In the genomic region with DNA sequence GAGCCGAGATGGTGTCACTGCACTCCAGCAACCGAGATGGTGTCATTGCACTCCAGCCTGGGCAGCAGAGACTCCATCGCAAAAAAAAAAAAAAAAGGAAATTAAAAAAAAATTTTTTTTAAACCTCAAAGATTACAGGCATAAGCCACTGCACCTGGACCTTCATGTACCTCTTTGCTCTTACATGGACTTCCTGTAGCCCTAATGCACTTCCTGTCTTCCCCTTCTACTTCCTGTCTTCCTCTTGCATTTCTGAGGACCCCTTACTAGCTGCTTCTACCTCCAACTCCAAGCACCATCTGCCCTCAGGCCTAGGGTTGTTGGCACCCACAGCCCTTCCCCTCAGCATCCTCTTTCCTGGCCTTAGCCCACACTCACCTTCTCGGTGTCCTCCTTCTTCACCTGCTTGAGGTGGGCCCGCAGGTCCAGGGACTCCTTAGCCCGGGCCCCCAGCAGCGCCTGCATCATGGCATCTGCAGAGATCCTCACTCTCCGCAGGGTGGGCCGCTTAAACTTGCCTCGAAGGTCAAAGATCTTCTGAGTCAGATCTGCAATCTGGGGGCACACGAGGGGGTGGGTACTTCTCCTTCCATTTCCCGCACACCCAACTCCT, we compare ENCODE assay signal across 19 cellular contexts. TPM values are rescaled to one million over a fixed set of nuclear protein-coding genes. Genes with fewer than 3 reads are reported as not detected.
DNase-seq lines count a peak whose midpoint lies in the region; ATAC-seq, FAIRE-seq and TF ChIP-seq lines count a peak whose summit lies in the region.
"Had no signal": no experiment of that assay in that cellular context is flagged by ENCODE, and none has a peak within 500 bp of the region (broad histone marks: within the 10 kb centered on the region; RNA-seq: fewer than 3 reads in every experiment).

No MANE protein-coding gene starts in this region.

- H4K5ac ChIP-seq in IMR-90 (ENCODE audit: low read depth, low read length) = no peak overlapping the region

- DNase-seq in right cardiac atrium (peak in 1 of 3 donors; percentile 21), Right ventricle myocardium inferior (ENCODE audit: missing footprints) (no peak), IMR-90 (no peak), OCI-LY7 (ENCODE audit: low spot score) (peak; percentile 73), osteoblast (ENCODE audit: insufficient read length, low spot score, missing footprints) (peak; percentile 11), small intestine (no peak), NCI-H748 (lab: John Stamatoyannopoulos, UW; ENCODE audit: unreplicated experiment) (no peak)
- DNase-seq: ACHN; AML-193; CD4-positive, CD25-positive, alpha-beta regulatory T cell; GM23248; HFFc6; NCI-H1417; NCI-H187 treated with DMSO at 0.1 percent for 48 hours; NCI-H526 treated with DMSO at 0.1 percent for 48 hours; NK-92 treated with Interleukin-12 subunit alpha and Interleukin-12 subunit beta, amount 100 ng/mL, for 24 hours; PC-3; SK-N-SH had no signal

- H4K91ac ChIP-seq in IMR-90 (ENCODE audit: insufficient read depth, low read depth, low read length) = no peak overlapping the region

- no peaks in the 10 kb centered on the region for H3K4me1 ChIP-seq in right cardiac atrium (ENCODE audit: control insufficient read depth, insufficient read depth, low read length)
- H3K4me1 ChIP-seq in IMR-90 (ENCODE audit: control insufficient read depth, insufficient read depth, low read length) = peaks cover 1% of the 10 kb centered on the region; the same call in 1 of the 2 replicates
- H3K4me1 ChIP-seq in OCI-LY7 (ENCODE audit: insufficient read depth, low read length, poor library complexity, severe bottlenecking) = peaks cover 42% of the 10 kb centered on the region
- H3K4me1 ChIP-seq in osteoblast (ENCODE audit: insufficient read depth, low read length) = no peaks in the 10 kb centered on the region
- H3K4me1 ChIP-seq in small intestine (ENCODE audit: control insufficient read depth in 2 of 2, insufficient read depth in 1 of 2, low read depth in 1 of 2, low read length in 1 of 2) = no peaks in the 10 kb centered on the region

- CTCF ChIA-PET in IMR-90 (lab: Yijun Ruan, JAX) = interaction anchor here (0.6 kb wide), 1 partner anchor 19 kb away, joined by 5 read pairs; no protein-coding TSS in a partner anchor
- CTCF ChIA-PET in OCI-LY7 (lab: Charles Lee; ENCODE audit: unreplicated experiment) = no interaction called here

- H3K14ac ChIP-seq in IMR-90 (replicated peaks; ENCODE audit: low read depth, low read length) = no peak overlapping the region

- H3K9me3 ChIP-seq in right cardiac atrium (ENCODE audit: control insufficient read depth, low read length) (no peaks in the 10 kb centered on the region), IMR-90 (ENCODE audit: control insufficient read depth, insufficient read depth, low read length) (no peaks in the 10 kb centered on the region), OCI-LY7 (ENCODE audit: low read length) (peaks cover 7% of the 10 kb centered on the region), osteoblast (ENCODE audit: low read depth, low read length) (no peaks in the 10 kb centered on the region), small intestine (ENCODE audit: control insufficient read depth, low read depth) (no peaks in the 10 kb centered on the region)
- H3K9me3 ChIP-seq: SK-N-SH had no signal

- H3K79me1 ChIP-seq in IMR-90 (ENCODE audit: low read depth in 1 of 2, low read length in 2 of 2) = no peaks in the 10 kb centered on the region

- H3K4me2 ChIP-seq in IMR-90 (ENCODE audit: low read depth, low read length) = no peak overlapping the region
- peak overlapping the region; percentile 28; the same call in 1 of the 2 replicates for H3K4me2 ChIP-seq in OCI-LY7 (ENCODE audit: low read length)
- H3K4me2 ChIP-seq in osteoblast (ENCODE audit: insufficient read depth, low read length) = no peak overlapping the region
- H3K4me2 ChIP-seq: SK-N-SH had no signal

- POLR2A ChIA-PET in IMR-90 (lab: Charles Lee; ENCODE audit: unreplicated experiment) = no interaction called here
- POLR2A ChIA-PET in OCI-LY7 (lab: Charles Lee) = interaction anchor here (0.6 kb wide), 1 partner anchor 471 kb away, joined by 4 read pairs; no protein-coding TSS in a partner anchor

- no peak overlapping the region for H2BK5ac ChIP-seq in IMR-90 (ENCODE audit: low read depth, low read length, poor library complexity, severe bottlenecking)

- H3K9me1 ChIP-seq in IMR-90 (ENCODE audit: insufficient read depth, low read length) = no peaks in the 10 kb centered on the region

- no peak overlapping the region for H2BK20ac ChIP-seq in IMR-90 (ENCODE audit: low read depth, low read length)

- no peak overlapping the region for H2BK15ac ChIP-seq in IMR-90 (ENCODE audit: low read depth, low read length)

- dilution Hi-C loops in IMR-90 (cut with HindIII; ENCODE audit: low sequenced_read_pairs, unreplicated experiment) = no loop called here

- H3K27me3 ChIP-seq in right cardiac atrium (ENCODE audit: control insufficient read depth, insufficient read depth) = no peaks in the 10 kb centered on the region
- H3K27me3 ChIP-seq in IMR-90 (ENCODE audit: control insufficient read depth, insufficient read depth, low read length) = peaks cover 45% of the 10 kb centered on the region
- peaks cover 21% of the 10 kb centered on the region for H3K27me3 ChIP-seq in osteoblast (ENCODE audit: insufficient read depth, low read length)
- H3K27me3 ChIP-seq in small intestine (ENCODE audit: control insufficient read depth in 2 of 2, insufficient read depth in 2 of 2, low read length in 2 of 2) = peaks cover 0 to 11% of the 10 kb centered on the region in 2 donors

- no peak for TF ChIP-seq RAD21 in IMR-90 (IDR thresholded peaks at IDR 0.05; ENCODE audit: low read length)

- no peak overlapping the region for H2AFZ ChIP-seq in IMR-90 (replicated peaks; ENCODE audit: low read length, poor library complexity)
- H2AFZ ChIP-seq in OCI-LY7 (ENCODE audit: low read length) = no peak overlapping the region
- H2AFZ ChIP-seq in osteoblast (ENCODE audit: low read length) = no peak overlapping the region
- H2AFZ ChIP-seq: GM23248 had no signal

- no peak overlapping the region for H3K56ac ChIP-seq in IMR-90 (ENCODE audit: extremely low read depth, insufficient read depth, low read length)

- peak overlapping the region; percentile 6 for H3K4me3 ChIP-seq in right cardiac atrium (ENCODE audit: low read length)
- no peak overlapping the region for H3K4me3 ChIP-seq in IMR-90 (ENCODE audit: insufficient read depth, low read depth, low read length)
- H3K4me3 ChIP-seq in OCI-LY7 (ENCODE audit: low read depth, low read length, poor library complexity, severe bottlenecking) = no peak overlapping the region
- no peak overlapping the region for H3K4me3 ChIP-seq in osteoblast (ENCODE audit: insufficient read depth, low read length)
- no peak overlapping the region for H3K4me3 ChIP-seq in small intestine (ENCODE audit: low read depth in 1 of 2, low read length in 2 of 2)
- H3K4me3 ChIP-seq: GM23248 had no signal

- no peak overlapping the region for H2BK120ac ChIP-seq in IMR-90 (ENCODE audit: low read depth, low read length)

- H2AK9ac ChIP-seq in IMR-90 (replicated peaks; ENCODE audit: low read depth, low read length, poor library complexity) = peak overlapping the region; percentile 65

- ATAC-seq in right cardiac atrium = no peak
- ATAC-seq in Right ventricle myocardium inferior = no peak
- ATAC-seq in IMR-90 (ENCODE audit: low read depth) = no peak
- ATAC-seq: PC-3 had no signal

- no peak for TF ChIP-seq CTCF in IMR-90 (conservative IDR thresholded peaks at IDR 0.05; ENCODE audit: low read depth, low read length)
- no peak for TF ChIP-seq CTCF in OCI-LY7 (conservative IDR thresholded peaks at IDR 0.05; ENCODE audit: low read length)
- no peak for TF ChIP-seq CTCF in osteoblast (IDR thresholded peaks at IDR 0.05; ENCODE audit: extremely low read depth, low read depth, low read length)

- no peak overlapping the region for H3K4ac ChIP-seq in IMR-90 (ENCODE audit: low read depth, low read length)

- H4K8ac ChIP-seq in IMR-90 (ENCODE audit: low read depth in 2 of 2, low read length in 2 of 2) = no peak overlapping the region

- no peak overlapping the region for H3K9ac ChIP-seq in IMR-90 (ENCODE audit: low read depth, low read length)
- H3K9ac ChIP-seq: GM23248, SK-N-SH had no signal

- TF ChIP-seq POLR2A in IMR-90 (IDR thresholded peaks at IDR 0.05; ENCODE audit: low read depth, low read length) = no peak

- no peak overlapping the region for H2AK5ac ChIP-seq in IMR-90 (ENCODE audit: low read depth, low read length)

- no peaks in the 10 kb centered on the region for H4K20me1 ChIP-seq in IMR-90 (ENCODE audit: insufficient read depth, low read length)
- H4K20me1 ChIP-seq in OCI-LY7 (ENCODE audit: insufficient read depth, low read length) = no peaks in the 10 kb centered on the region
- no peaks in the 10 kb centered on the region for H4K20me1 ChIP-seq in osteoblast (ENCODE audit: insufficient read depth, low read length)

- H3K79me2 ChIP-seq in OCI-LY7 (ENCODE audit: insufficient read depth, low read depth, low read length) (no peaks in the 10 kb centered on the region), osteoblast (ENCODE audit: insufficient read depth, low read length) (no peaks in the 10 kb centered on the region)

- BruUV-seq in IMR-90 (replicated peaks; lab: Mats Ljungman, UMichigan) = no TSS peak
- no TSS peak for BruUV-seq in OCI-LY7 (replicated peaks; lab: Mats Ljungman, UMichigan)

- in situ Hi-C loops in IMR-90 (cut with MboI; ENCODE audit: low sequenced_read_pairs) = no loop called here

- H3K36me3 ChIP-seq in IMR-90 (ENCODE audit: control insufficient read depth, insufficient read depth, low read length) = no peaks in the 10 kb centered on the region
- 0 out of 2 replicates have a peak, but pooled peaks cover 6% of the 10 kb centered on the region for H3K36me3 ChIP-seq in OCI-LY7 (ENCODE audit: insufficient read depth, low read length)
- H3K36me3 ChIP-seq in osteoblast (ENCODE audit: insufficient read depth, low read length) = no peaks in the 10 kb centered on the region
- no peaks in the 10 kb centered on the region for H3K36me3 ChIP-seq in small intestine (ENCODE audit: control insufficient read depth in 2 of 2, insufficient read depth in 2 of 2, low read length in 2 of 2)

- 82% methylated on average over 12 of the region's 12 CpGs for WGBS in right cardiac atrium
- WGBS in IMR-90 (ENCODE audit: extremely low coverage in 2 of 2, insufficient read length in 1 of 2), 2 experiments = 91 to 100% methylated on average over 1 to 7 of the region's 12 CpGs
- 77 to 87% (median 79%) methylated on average over 11 to 12 of the region's 12 CpGs for WGBS in small intestine, 3 donors

- no peaks in the 10 kb centered on the region for H3K9me2 ChIP-seq in OCI-LY7 (ENCODE audit: insufficient read depth, low read length)
- H3K9me2 ChIP-seq: SK-N-SH had no signal

- intact Hi-C loops in right cardiac atrium (cut with DNase I) (no loop called here), Right ventricle myocardium inferior (cut with DNase I) (no loop called here), IMR-90 (cut with micrococcal nuclease) (no loop called here), OCI-LY7 (cut with micrococcal nuclease; ENCODE audit: unreplicated experiment) (no loop called here)

- no peak for FAIRE-seq in small intestine (lab: Jason Lieb, UNC)

- no peak overlapping the region for H3K23ac ChIP-seq in IMR-90 (ENCODE audit: low read depth, low read length)

- no peak overlapping the region for H3K18ac ChIP-seq in IMR-90 (ENCODE audit: low read depth, low read length)

- H3K27ac ChIP-seq in right cardiac atrium (ENCODE audit: low read length) (no peak overlapping the region), IMR-90 (ENCODE audit: insufficient read depth, low read length) (no peak overlapping the region), OCI-LY7 (ENCODE audit: low read depth, low read length, poor library complexity, severe bottlenecking) (peak overlapping the region; percentile 71), osteoblast (ENCODE audit: low read depth, low read length) (no peak overlapping the region), small intestine (ENCODE audit: low read depth in 1 of 2, low read length in 1 of 2) (no peak overlapping the region)
- H3K27ac ChIP-seq: GM23248 had no signal

RNA-seq across cellular contexts. Expression of a gene that starts 3.8 kb away (rescaled TPM):
- total RNA-seq in right cardiac atrium (1,000 to 10,000 TPM; 1,638 to 3,997 (median 2,736) TPM), Right ventricle myocardium inferior (4,708 TPM), IMR-90 (2012; rRNA removed) (not detected in 2 replicates), OCI-LY7 (2022) (not detected in 2 replicates), osteoblast (not detected in 2 replicates)
- polyA plus RNA-seq in right cardiac atrium (8,501 TPM), IMR-90 (2012; rRNA removed) (not detected in 2 replicates), small intestine (10 to 100 TPM in 1 of 3 donors, 1 to 10 TPM in 2; 1.3 to 39.7 (median 1.7) TPM)
- 0.09 and 0.24 TPM in 2 replicates for polyA plus RNA-seq in IMR-90 (2012; cell fraction: cytosol; rRNA removed)
- polyA plus RNA-seq in IMR-90 (2012; cell fraction: nucleus; rRNA removed; ENCODE audit: low replicate concordance) = 0.26 and 0.28 TPM in 2 replicates
- total RNA-seq in OCI-LY7 (2014; rRNA removed; shearing (Covaris generic)) = 2.6 TPM in 1 of 2 replicates, not detected in the other
- total RNA-seq: CD4-positive, CD25-positive, alpha-beta regulatory T cell; GM23248; HFFc6; T-helper 1 cell treated with Interleukin-12 subunit alpha and Interleukin-12 subunit beta and Interleukin-4 antibody, amounts not matched to agents 30 ng/mL and 1 ng/mL, for 36 hours had no signal
- polyA plus RNA-seq: CD4-positive, CD25-positive, alpha-beta regulatory T cell; GM23248 had no signal

RNA-seq across cellular contexts. Expression of a gene that starts 4.8 kb away (rescaled TPM):
- total RNA-seq in right cardiac atrium (10 to 100 TPM in 3 of 4 donors, 1 to 10 TPM in 1; 8.0 to 25.3 (median 14.7) TPM), Right ventricle myocardium inferior (66.0 TPM), IMR-90 (2012; rRNA removed) (1.3 and 3.1 TPM in 2 replicates), OCI-LY7 (2022) (11.2 and 11.6 TPM in 2 replicates), osteoblast (0.29 TPM in 1 of 2 replicates, not detected in the other)
- polyA plus RNA-seq in right cardiac atrium (34.8 TPM), IMR-90 (2012; rRNA removed) (2.5 and 2.6 TPM in 2 replicates), small intestine (10 to 100 TPM in 1 of 3 donors, 1 to 10 TPM in 1, under 1 TPM in 1; 0.18 to 20.1 (median 9.2) TPM)
- 1.4 and 3.4 TPM in 2 replicates for polyA plus RNA-seq in IMR-90 (2012; cell fraction: cytosol; rRNA removed)
- 1.1 and 2.2 TPM in 2 replicates for polyA plus RNA-seq in IMR-90 (2012; cell fraction: nucleus; rRNA removed; ENCODE audit: low replicate concordance)
- 17.6 and 21.9 TPM in 2 replicates for total RNA-seq in OCI-LY7 (2014; rRNA removed; shearing (Covaris generic))
- total RNA-seq: CD4-positive, CD25-positive, alpha-beta regulatory T cell; T-helper 1 cell treated with Interleukin-12 subunit alpha and Interleukin-12 subunit beta and Interleukin-4 antibody, amounts not matched to agents 30 ng/mL and 1 ng/mL, for 36 hours had no signal
- polyA plus RNA-seq: CD4-positive, CD25-positive, alpha-beta regulatory T cell had no signal

RNA-seq across cellular contexts. Expression of a gene that starts 12.7 kb away (rescaled TPM):
- total RNA-seq in right cardiac atrium = 1 to 10 TPM in 3 of 4 donors, under 1 TPM in 1; 0.56 to 1.6 (median 1.3) TPM
- polyA plus RNA-seq in right cardiac atrium = 2.9 TPM
- total RNA-seq in Right ventricle myocardium inferior = 0.73 TPM
- 0.28 TPM in 1 of 2 replicates, not detected in the other for total RNA-seq in IMR-90 (2012; rRNA removed)
- polyA plus RNA-seq in IMR-90 (2012; rRNA removed) = 0.34 TPM in 2 replicates
- polyA plus RNA-seq in IMR-90 (2012; cell fraction: cytosol; rRNA removed) = 0.35 and 0.37 TPM in 2 replicates
- 0.96 and 1.7 TPM in 2 replicates for polyA plus RNA-seq in IMR-90 (2012; cell fraction: nucleus; rRNA removed; ENCODE audit: low replicate concordance)
- 0.85 and 2.8 TPM in 2 replicates for total RNA-seq in OCI-LY7 (2014; rRNA removed; shearing (Covaris generic))
- total RNA-seq in OCI-LY7 (2022) = 2.2 and 2.5 TPM in 2 replicates
- total RNA-seq in osteoblast = 0.59 and 0.72 TPM in 2 replicates
- under 1 TPM in 1 of 3 donors, not detected in 2; 0.64 TPM for polyA plus RNA-seq in small intestine
- total RNA-seq: CD4-positive, CD25-positive, alpha-beta regulatory T cell; T-helper 1 cell treated with Interleukin-12 subunit alpha and Interleukin-12 subunit beta and Interleukin-4 antibody, amounts not matched to agents 30 ng/mL and 1 ng/mL, for 36 hours had no signal
- polyA plus RNA-seq: CD4-positive, CD25-positive, alpha-beta regulatory T cell had no signal

RNA-seq across cellular contexts. Expression of a gene that starts 26.3 kb away (rescaled TPM):
- total RNA-seq in right cardiac atrium (1 to 10 TPM in 1 of 4 donors, not detected in 3; 1.3 TPM), Right ventricle myocardium inferior (not detected), IMR-90 (2012; rRNA removed) (under 0.01 TPM in 2 replicates), OCI-LY7 (2022) (0.84 and 1.3 TPM in 2 replicates), osteoblast (not detected in 2 replicates)
- polyA plus RNA-seq in right cardiac atrium (0.09 TPM), IMR-90 (2012; rRNA removed) (0.15 TPM in 1 of 2 replicates, not detected in the other), small intestine (1 to 10 TPM in 1 of 3 donors, under 1 TPM in 2; 0.22 to 4.7 (median 0.81) TPM)
- polyA plus RNA-seq in IMR-90 (2012; cell fraction: cytosol; rRNA removed) = 0.02 and 0.08 TPM in 2 replicates
- 0.36 and 0.41 TPM in 2 replicates for polyA plus RNA-seq in IMR-90 (2012; cell fraction: nucleus; rRNA removed; ENCODE audit: low replicate concordance)
- total RNA-seq in OCI-LY7 (2014; rRNA removed; shearing (Covaris generic)) = 0.44 TPM in 1 of 2 replicates, not detected in the other
- total RNA-seq: GM23248; T-helper 1 cell treated with Interleukin-12 subunit alpha and Interleukin-12 subunit beta and Interleukin-4 antibody, amounts not matched to agents 30 ng/mL and 1 ng/mL, for 36 hours had no signal

RNA-seq across cellular contexts. Expression of a gene that starts 36.3 kb away (rescaled TPM):
- total RNA-seq in right cardiac atrium (100 to 1,000 TPM; 125 to 244 (median 147) TPM), Right ventricle myocardium inferior (140 TPM), IMR-90 (2012; rRNA removed) (21.1 and 21.5 TPM in 2 replicates), OCI-LY7 (2022) (177 and 186 TPM in 2 replicates), osteoblast (49.2 and 55.0 TPM in 2 replicates)
- polyA plus RNA-seq in right cardiac atrium (221 TPM), IMR-90 (2012; rRNA removed) (81.4 and 104 TPM in 2 replicates), small intestine (100 to 1,000 TPM in 2 of 3 donors, 10 to 100 TPM in 1; 96.6 to 192 (median 166) TPM)
- 43.7 and 62.1 TPM in 2 replicates for polyA plus RNA-seq in IMR-90 (2012; cell fraction: cytosol; rRNA removed)
- polyA plus RNA-seq in IMR-90 (2012; cell fraction: nucleus; rRNA removed; ENCODE audit: low replicate concordance) = 542 and 869 TPM in 2 replicates
- total RNA-seq in OCI-LY7 (2014; rRNA removed; shearing (Covaris generic)) = 194 and 211 TPM in 2 replicates

Comparison
In these comparisons a context has a peak if more than half of its experiments do, and no peak if none do; other contexts are left out.
1. DNase-seq: peak in OCI-LY7 (single experiment) and osteoblast (single experiment); none in Right ventricle myocardium inferior (single experiment), IMR-90 (single experiment), small intestine (single experiment) and NCI-H748 (single experiment).
2. RNA of a gene that starts 3.8 kb away (total RNA-seq): 4,708 TPM in Right ventricle myocardium inferior (single experiment) and 1,638 to 3,997 TPM in right cardiac atrium; 2.6 TPM in OCI-LY7, not detected in IMR-90 and not detected in osteoblast; every median in the first group is over 100 times any median in the second.